ENCODE assay signal across 8 cellular contexts in genomic region chr14:74257078-74257987, GRCh38. TPM values are rescaled to one million over a fixed set of nuclear protein-coding genes. Genes with fewer than 3 reads are reported as not detected.
DNase-seq lines count a peak whose midpoint lies in the region; ATAC-seq lines count a peak whose summit lies in the region.

No MANE protein-coding gene starts in this region.

- H3K4me3 ChIP-seq in mononuclear cell (ENCODE audit: low read length): peak overlapping the region; percentile 38

- peaks cover 8% of the 10 kb centered on the region for H3K4me1 Mint-ChIP-seq in activated CD4-positive, alpha-beta memory T cell treated with anti-CD3 and anti-CD28 coated beads, Interleukin-2, amount 10 ng/mL, durations not matched to agents 7 days and 5 days
- no peaks in the 10 kb centered on the region for H3K4me1 Mint-ChIP-seq in effector memory CD8-positive, alpha-beta T cell (ENCODE audit: low read depth in 2 of 2)

- CTCF ChIA-PET in activated CD4-positive, alpha-beta memory T cell treated with anti-CD3 and anti-CD28 coated beads, Interleukin-2, amount 10 ng/mL, durations not matched to agents 7 days and 5 days (lab: Charles Lee): interaction anchor here (0.5 to 1.4 kb wide), 9 partner anchors 11 to 184 kb away, joined by 3 to 8 read pairs (median 4); no protein-coding TSS in a partner anchor

- no peaks in the 10 kb centered on the region for H3K36me3 Mint-ChIP-seq in activated CD4-positive, alpha-beta memory T cell treated with anti-CD3 and anti-CD28 coated beads, Interleukin-2, amount 10 ng/mL, durations not matched to agents 7 days and 5 days (ENCODE audit: low read depth)
- H3K36me3 Mint-ChIP-seq in effector memory CD8-positive, alpha-beta T cell (ENCODE audit: insufficient read depth): peaks cover 6% of the 10 kb centered on the region

- peaks cover 11% of the 10 kb centered on the region for H3K4me1 ChIP-seq in mononuclear cell (ENCODE audit: insufficient read depth, low read length)

- H3K9me3 Mint-ChIP-seq in activated CD4-positive, alpha-beta memory T cell treated with anti-CD3 and anti-CD28 coated beads, Interleukin-2, amount 10 ng/mL, durations not matched to agents 7 days and 5 days: no peaks in the 10 kb centered on the region
- H3K9me3 Mint-ChIP-seq in effector memory CD8-positive, alpha-beta T cell: no peaks in the 10 kb centered on the region

- peak; percentile 66 for DNase-seq in DMS 273 treated with DMSO at 0.1 percent for 48 hours (lab: John Stamatoyannopoulos, UW)
- peak; percentile 28 for DNase-seq in NCI-H2227 treated with DMSO at 0.1 percent for 48 hours (lab: John Stamatoyannopoulos, UW)
- peak; percentile 64 for DNase-seq in activated CD4-positive, alpha-beta memory T cell treated with anti-CD3 and anti-CD28 coated beads, Interleukin-2, amount 10 ng/mL, durations not matched to agents 7 days and 5 days
- peak; percentile 45 to 63 (median 61) for DNase-seq in effector memory CD8-positive, alpha-beta T cell
- DNase-seq in stimulated activated CD8-positive, alpha-beta memory T cell treated with anti-CD3 and anti-CD28 coated beads, Interleukin-2, amount 100 ng/mL, for 1 hour (ENCODE audit: low read depth in 2 of 2): peak; percentile 24 to 35
- no peak for DNase-seq in GOT3 (lab: John Stamatoyannopoulos, UW)

- H3K9me3 ChIP-seq in mononuclear cell (ENCODE audit: low read depth, low read length): no peaks in the 10 kb centered on the region

- H3K27me3 Mint-ChIP-seq in activated CD4-positive, alpha-beta memory T cell treated with anti-CD3 and anti-CD28 coated beads, Interleukin-2, amount 10 ng/mL, durations not matched to agents 7 days and 5 days: peaks cover 19% of the 10 kb centered on the region
- H3K27me3 Mint-ChIP-seq in effector memory CD8-positive, alpha-beta T cell: peaks cover 0 to 14% of the 10 kb centered on the region in 2 donors

- ATAC-seq in HG02610 (IDR thresholded peaks at IDR 0.05; ENCODE audit: unreplicated experiment): peak; percentile 63
- peak; percentile 91 for ATAC-seq in effector memory CD8-positive, alpha-beta T cell (replicated peaks)

- H3K27me3 ChIP-seq in mononuclear cell (ENCODE audit: insufficient read depth, low read length): peaks cover 14% of the 10 kb centered on the region

- no peak overlapping the region for H3K27ac Mint-ChIP-seq in activated CD4-positive, alpha-beta memory T cell treated with anti-CD3 and anti-CD28 coated beads, Interleukin-2, amount 10 ng/mL, durations not matched to agents 7 days and 5 days
- H3K27ac Mint-ChIP-seq in effector memory CD8-positive, alpha-beta T cell: no peak overlapping the region

- peak overlapping the region; percentile 71 for H3K4me3 Mint-ChIP-seq in activated CD4-positive, alpha-beta memory T cell treated with anti-CD3 and anti-CD28 coated beads, Interleukin-2, amount 10 ng/mL, durations not matched to agents 7 days and 5 days
- H3K4me3 Mint-ChIP-seq in effector memory CD8-positive, alpha-beta T cell: peak overlapping the region; percentile 78 to 79

- POLR2A ChIA-PET in activated CD4-positive, alpha-beta memory T cell treated with anti-CD3 and anti-CD28 coated beads, Interleukin-2, amount 10 ng/mL, durations not matched to agents 7 days and 5 days (lab: Charles Lee): no interaction called here

RNA-seq across cellular contexts. Expression of gene VSX2, which starts 18.1 kb away (rescaled TPM):
- total RNA-seq in activated CD4-positive, alpha-beta memory T cell treated with anti-CD3 and anti-CD28 coated beads, Interleukin-2, amount 10 ng/mL, durations not matched to agents 7 days and 5 days: not detected
- not detected for total RNA-seq in mononuclear cell

RNA-seq across cellular contexts. Expression of gene ABCD4, which starts 45.4 kb away (rescaled TPM):
- total RNA-seq in activated CD4-positive, alpha-beta memory T cell treated with anti-CD3 and anti-CD28 coated beads, Interleukin-2, amount 10 ng/mL, durations not matched to agents 7 days and 5 days: 10 to 100 TPM; 52.7 to 54.4 TPM
- 32.6 TPM for total RNA-seq in mononuclear cell
